In genomic region chr3:52670621-52671521, GRCh38 we compare ENCODE assay signal across 8 cellular contexts. TPM values are rescaled to one million over a fixed set of nuclear protein-coding genes. Genes with fewer than 3 reads are reported as not detected.
DNase-seq lines count a peak whose midpoint lies in the region; ATAC-seq lines count a peak whose summit lies in the region.

No MANE protein-coding gene starts in this region.

- H3K27ac ChIP-seq in trophoblast cell (ENCODE audit: low read depth, low read length) = no peak overlapping the region

- no peaks in the 10 kb centered on the region for H3K27me3 ChIP-seq in trophoblast cell (ENCODE audit: insufficient read depth, low read length)

- peak overlapping the region; percentile 93 for H3K27ac Mint-ChIP-seq in T-helper 1 cell treated with Interleukin-12 subunit alpha and Interleukin-12 subunit beta and Interleukin-4 antibody, amounts not matched to agents 30 μg/mL and 1 μg/mL, for 36 hours

- H3K23ac ChIP-seq in trophoblast cell (ENCODE audit: low read length) = no peak overlapping the region

- H3K14ac ChIP-seq in trophoblast cell (ENCODE audit: low read length) = no peak overlapping the region

- H3K79me1 ChIP-seq in trophoblast cell (ENCODE audit: low read length) = no peaks in the 10 kb centered on the region

- H3K9me3 Mint-ChIP-seq in T-helper 1 cell treated with Interleukin-12 subunit alpha and Interleukin-12 subunit beta and Interleukin-4 antibody, amounts not matched to agents 30 μg/mL and 1 μg/mL, for 36 hours = no peaks in the 10 kb centered on the region

- no peak overlapping the region for H3K4me2 ChIP-seq in trophoblast cell (ENCODE audit: low read length)

- H3K4me3 Mint-ChIP-seq in T-helper 1 cell treated with Interleukin-12 subunit alpha and Interleukin-12 subunit beta and Interleukin-4 antibody, amounts not matched to agents 30 μg/mL and 1 μg/mL, for 36 hours = peak overlapping the region; percentile 64

- H2BK5ac ChIP-seq in trophoblast cell (ENCODE audit: low read depth, low read length, poor library complexity) = no peak overlapping the region

- H2AFZ ChIP-seq in trophoblast cell (ENCODE audit: insufficient read depth, low read length, poor library complexity) = no peak overlapping the region

- H4K12ac ChIP-seq in trophoblast cell (ENCODE audit: low read depth, low read length) = no peak overlapping the region

- H3K18ac ChIP-seq in trophoblast cell (ENCODE audit: low read length) = no peak overlapping the region

- H4K91ac ChIP-seq in trophoblast cell (ENCODE audit: low read depth, low read length) = no peak overlapping the region

- H3K9me3 ChIP-seq in trophoblast cell (ENCODE audit: insufficient read depth, low read depth, low read length) = no peaks in the 10 kb centered on the region

- H3K4ac ChIP-seq in trophoblast cell (ENCODE audit: low read depth, low read length) = no peak overlapping the region

- no peak overlapping the region for H3K9ac ChIP-seq in trophoblast cell (ENCODE audit: low read length)

- no peak overlapping the region for H2AK5ac ChIP-seq in trophoblast cell (ENCODE audit: low read length)

- peaks cover 40% of the 10 kb centered on the region for H3K36me3 Mint-ChIP-seq in T-helper 1 cell treated with Interleukin-12 subunit alpha and Interleukin-12 subunit beta and Interleukin-4 antibody, amounts not matched to agents 30 μg/mL and 1 μg/mL, for 36 hours (ENCODE audit: low read depth)

- no CpG with 5 or more reads among the region's 9 CpGs for WGBS in trophoblast cell (ENCODE audit: extremely low coverage, insufficient coverage, insufficient read length)

- no peaks in the 10 kb centered on the region for H3K79me2 ChIP-seq in trophoblast cell (ENCODE audit: control insufficient read depth, insufficient read depth, low read length, poor library complexity)

- ATAC-seq in GM18868 (IDR thresholded peaks at IDR 0.05; ENCODE audit: unreplicated experiment) (peak; percentile 81), HG03196 (IDR thresholded peaks at IDR 0.05; ENCODE audit: unreplicated experiment) (peak; percentile 73)

- H3K4me1 ChIP-seq in trophoblast cell (ENCODE audit: control insufficient read depth in 1 of 2, insufficient read depth in 2 of 2, low read length in 2 of 2) = peaks cover 0 to 5% of the 10 kb centered on the region in 2 experiments

- peaks cover 16% of the 10 kb centered on the region in 2 experiments for H3K36me3 ChIP-seq in trophoblast cell (ENCODE audit: control insufficient read depth in 1 of 2, insufficient read depth in 2 of 2, low read length in 2 of 2)

- no peaks in the 10 kb centered on the region for H3K27me3 Mint-ChIP-seq in T-helper 1 cell treated with Interleukin-12 subunit alpha and Interleukin-12 subunit beta and Interleukin-4 antibody, amounts not matched to agents 30 μg/mL and 1 μg/mL, for 36 hours (ENCODE audit: low read depth)

- no peak overlapping the region for H3K4me3 ChIP-seq in trophoblast cell (ENCODE audit: low read depth, low read length)

- no peak overlapping the region for H2BK120ac ChIP-seq in trophoblast cell (ENCODE audit: insufficient read depth, low read length, poor library complexity)

- H3K4me1 Mint-ChIP-seq in T-helper 1 cell treated with Interleukin-12 subunit alpha and Interleukin-12 subunit beta and Interleukin-4 antibody, amounts not matched to agents 30 μg/mL and 1 μg/mL, for 36 hours (ENCODE audit: low read depth) = peaks cover 29% of the 10 kb centered on the region

- H2BK12ac ChIP-seq in trophoblast cell (ENCODE audit: low read length) = no peak overlapping the region

- DNase-seq in 8988T = peak; percentile 31
- DNase-seq in epidermal melanocyte (ENCODE audit: insufficient read length, low spot score) = peak; percentile 50
- DNase-seq in trophoblast cell = peak; percentile 90 to 99
- no peak for DNase-seq in NCI-H146 treated with DMSO at 0.1 percent for 48 hours (lab: John Stamatoyannopoulos, UW; ENCODE audit: unreplicated experiment)
- no peak for DNase-seq in COR-L47 (lab: John Stamatoyannopoulos, UW)

- H4K8ac ChIP-seq in trophoblast cell (ENCODE audit: low read depth, low read length) = no peak overlapping the region

RNA-seq across cellular contexts. Expression of gene PBRM1, which starts 14.8 kb away (rescaled TPM):
- 33.7 and 38.9 TPM in 2 replicates for polyA plus RNA-seq in trophoblast cell (2013)

RNA-seq across cellular contexts. Expression of gene GNL3, which starts 15.0 kb away (rescaled TPM):
- polyA plus RNA-seq in trophoblast cell (2013) = 204 and 213 TPM in 2 replicates

RNA-seq across cellular contexts. Expression of gene GLT8D1, which starts 34.7 kb away (rescaled TPM):
- 46.7 and 46.8 TPM in 2 replicates for polyA plus RNA-seq in trophoblast cell (2013)

RNA-seq across cellular contexts. Expression of gene SPCS1, which starts 35.0 kb away (rescaled TPM):
- 139 and 144 TPM in 2 replicates for polyA plus RNA-seq in trophoblast cell (2013)

Comparison
In these comparisons a context has a peak if more than half of its experiments do, and no peak if none do; other contexts are left out.
1. DNase-seq: peak in 8988T (single experiment), epidermal melanocyte (single experiment) and trophoblast cell (2 of 2); none in NCI-H146 treated with DMSO at 0.1 percent for 48 hours (single experiment) and COR-L47 (single experiment).